ENCODE assay signal across 1 cellular context in genomic region chr2:237995036-237995435, GRCh38.
A peak's percentile ranks its signal among the peaks of the same experiment; 100 is the strongest.
TF ChIP-seq lines count a peak whose summit lies in the region.

No MANE protein-coding gene starts in this region.

TF ChIP-seq in K562, 482 proteins besides CTCF, POLR2A, EP300 and RAD21 (continued from another document):
- no peak for TF ChIP-seq PRDM10 (IDR thresholded peaks at IDR 0.05; ENCODE audit: partially characterized antibody)
- no peak for TF ChIP-seq RBM14 (IDR thresholded peaks at IDR 0.05; ENCODE audit: borderline replicate concordance, insufficient read depth, low read depth, low read length)
- TF ChIP-seq NCOR1 (IDR thresholded peaks at IDR 0.05): peak; percentile 56
- no peak for TF ChIP-seq ZNF324 (CRISPR knock-in tag; IDR thresholded peaks at IDR 0.05)
- no peak for TF ChIP-seq PHF20 (IDR thresholded peaks at IDR 0.05; ENCODE audit: partially characterized antibody)
- TF ChIP-seq NFIC (IDR thresholded peaks at IDR 0.05): peak; percentile 40
- no peak for TF ChIP-seq TFAM (CRISPR knock-in tag; conservative IDR thresholded peaks at IDR 0.05)
- TF ChIP-seq ZNF316 (IDR thresholded peaks at IDR 0.05): no peak
- no peak for TF ChIP-seq OTX1 (CRISPR knock-in tag; IDR thresholded peaks at IDR 0.05)
- no peak for TF ChIP-seq CHD2 (IDR thresholded peaks at IDR 0.05; ENCODE audit: low read depth, low read length)
- no peak for TF ChIP-seq GTF2A2 (tag; IDR thresholded peaks at IDR 0.05)
